1 cellular context compared by ENCODE assay signal in the genomic region with DNA sequence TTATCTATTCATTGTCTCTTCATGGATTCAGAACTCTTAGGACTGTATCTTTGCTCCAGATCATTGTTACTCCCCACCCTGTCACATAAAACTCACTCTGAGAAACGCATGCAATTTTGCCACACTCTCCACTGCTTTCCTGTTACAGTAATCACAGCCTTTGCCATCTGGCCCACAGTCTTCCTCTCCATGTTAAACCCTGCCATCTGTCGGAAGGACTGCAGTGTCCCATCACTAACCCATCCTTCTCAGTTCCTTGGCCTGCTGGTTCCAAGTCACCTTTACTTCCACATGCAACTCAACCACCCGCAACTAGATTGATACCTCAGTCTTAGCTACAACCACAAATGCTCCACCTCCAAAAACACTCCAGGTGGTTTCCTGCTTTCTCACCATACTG.
TF ChIP-seq lines count a peak whose summit lies in the region.

No MANE protein-coding gene starts in this region.

TF ChIP-seq in H1, 55 proteins besides CTCF, POLR2A, EP300 and RAD21:
- TF ChIP-seq, protein P1, sequence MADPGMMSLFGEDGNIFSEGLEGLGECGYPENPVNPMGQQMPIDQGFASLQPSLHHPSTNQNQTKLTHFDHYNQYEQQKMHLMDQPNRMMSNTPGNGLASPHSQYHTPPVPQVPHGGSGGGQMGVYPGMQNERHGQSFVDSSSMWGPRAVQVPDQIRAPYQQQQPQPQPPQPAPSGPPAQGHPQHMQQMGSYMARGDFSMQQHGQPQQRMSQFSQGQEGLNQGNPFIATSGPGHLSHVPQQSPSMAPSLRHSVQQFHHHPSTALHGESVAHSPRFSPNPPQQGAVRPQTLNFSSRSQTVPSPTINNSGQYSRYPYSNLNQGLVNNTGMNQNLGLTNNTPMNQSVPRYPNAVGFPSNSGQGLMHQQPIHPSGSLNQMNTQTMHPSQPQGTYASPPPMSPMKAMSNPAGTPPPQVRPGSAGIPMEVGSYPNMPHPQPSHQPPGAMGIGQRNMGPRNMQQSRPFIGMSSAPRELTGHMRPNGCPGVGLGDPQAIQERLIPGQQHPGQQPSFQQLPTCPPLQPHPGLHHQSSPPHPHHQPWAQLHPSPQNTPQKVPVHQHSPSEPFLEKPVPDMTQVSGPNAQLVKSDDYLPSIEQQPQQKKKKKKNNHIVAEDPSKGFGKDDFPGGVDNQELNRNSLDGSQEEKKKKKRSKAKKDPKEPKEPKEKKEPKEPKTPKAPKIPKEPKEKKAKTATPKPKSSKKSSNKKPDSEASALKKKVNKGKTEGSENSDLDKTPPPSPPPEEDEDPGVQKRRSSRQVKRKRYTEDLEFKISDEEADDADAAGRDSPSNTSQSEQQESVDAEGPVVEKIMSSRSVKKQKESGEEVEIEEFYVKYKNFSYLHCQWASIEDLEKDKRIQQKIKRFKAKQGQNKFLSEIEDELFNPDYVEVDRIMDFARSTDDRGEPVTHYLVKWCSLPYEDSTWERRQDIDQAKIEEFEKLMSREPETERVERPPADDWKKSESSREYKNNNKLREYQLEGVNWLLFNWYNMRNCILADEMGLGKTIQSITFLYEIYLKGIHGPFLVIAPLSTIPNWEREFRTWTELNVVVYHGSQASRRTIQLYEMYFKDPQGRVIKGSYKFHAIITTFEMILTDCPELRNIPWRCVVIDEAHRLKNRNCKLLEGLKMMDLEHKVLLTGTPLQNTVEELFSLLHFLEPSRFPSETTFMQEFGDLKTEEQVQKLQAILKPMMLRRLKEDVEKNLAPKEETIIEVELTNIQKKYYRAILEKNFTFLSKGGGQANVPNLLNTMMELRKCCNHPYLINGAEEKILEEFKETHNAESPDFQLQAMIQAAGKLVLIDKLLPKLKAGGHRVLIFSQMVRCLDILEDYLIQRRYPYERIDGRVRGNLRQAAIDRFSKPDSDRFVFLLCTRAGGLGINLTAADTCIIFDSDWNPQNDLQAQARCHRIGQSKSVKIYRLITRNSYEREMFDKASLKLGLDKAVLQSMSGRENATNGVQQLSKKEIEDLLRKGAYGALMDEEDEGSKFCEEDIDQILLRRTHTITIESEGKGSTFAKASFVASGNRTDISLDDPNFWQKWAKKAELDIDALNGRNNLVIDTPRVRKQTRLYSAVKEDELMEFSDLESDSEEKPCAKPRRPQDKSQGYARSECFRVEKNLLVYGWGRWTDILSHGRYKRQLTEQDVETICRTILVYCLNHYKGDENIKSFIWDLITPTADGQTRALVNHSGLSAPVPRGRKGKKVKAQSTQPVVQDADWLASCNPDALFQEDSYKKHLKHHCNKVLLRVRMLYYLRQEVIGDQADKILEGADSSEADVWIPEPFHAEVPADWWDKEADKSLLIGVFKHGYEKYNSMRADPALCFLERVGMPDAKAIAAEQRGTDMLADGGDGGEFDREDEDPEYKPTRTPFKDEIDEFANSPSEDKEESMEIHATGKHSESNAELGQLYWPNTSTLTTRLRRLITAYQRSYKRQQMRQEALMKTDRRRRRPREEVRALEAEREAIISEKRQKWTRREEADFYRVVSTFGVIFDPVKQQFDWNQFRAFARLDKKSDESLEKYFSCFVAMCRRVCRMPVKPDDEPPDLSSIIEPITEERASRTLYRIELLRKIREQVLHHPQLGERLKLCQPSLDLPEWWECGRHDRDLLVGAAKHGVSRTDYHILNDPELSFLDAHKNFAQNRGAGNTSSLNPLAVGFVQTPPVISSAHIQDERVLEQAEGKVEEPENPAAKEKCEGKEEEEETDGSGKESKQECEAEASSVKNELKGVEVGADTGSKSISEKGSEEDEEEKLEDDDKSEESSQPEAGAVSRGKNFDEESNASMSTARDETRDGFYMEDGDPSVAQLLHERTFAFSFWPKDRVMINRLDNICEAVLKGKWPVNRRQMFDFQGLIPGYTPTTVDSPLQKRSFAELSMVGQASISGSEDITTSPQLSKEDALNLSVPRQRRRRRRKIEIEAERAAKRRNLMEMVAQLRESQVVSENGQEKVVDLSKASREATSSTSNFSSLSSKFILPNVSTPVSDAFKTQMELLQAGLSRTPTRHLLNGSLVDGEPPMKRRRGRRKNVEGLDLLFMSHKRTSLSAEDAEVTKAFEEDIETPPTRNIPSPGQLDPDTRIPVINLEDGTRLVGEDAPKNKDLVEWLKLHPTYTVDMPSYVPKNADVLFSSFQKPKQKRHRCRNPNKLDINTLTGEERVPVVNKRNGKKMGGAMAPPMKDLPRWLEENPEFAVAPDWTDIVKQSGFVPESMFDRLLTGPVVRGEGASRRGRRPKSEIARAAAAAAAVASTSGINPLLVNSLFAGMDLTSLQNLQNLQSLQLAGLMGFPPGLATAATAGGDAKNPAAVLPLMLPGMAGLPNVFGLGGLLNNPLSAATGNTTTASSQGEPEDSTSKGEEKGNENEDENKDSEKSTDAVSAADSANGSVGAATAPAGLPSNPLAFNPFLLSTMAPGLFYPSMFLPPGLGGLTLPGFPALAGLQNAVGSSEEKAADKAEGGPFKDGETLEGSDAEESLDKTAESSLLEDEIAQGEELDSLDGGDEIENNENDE (IDR thresholded peaks at IDR 0.05; ENCODE audit: insufficient replicate concordance, low read length): no peak
- TF ChIP-seq CTBP2 (IDR thresholded peaks at IDR 0.05; ENCODE audit: borderline replicate concordance, insufficient read depth, insufficient read length, low read length) (no peak), CBX5 (IDR thresholded peaks at IDR 0.05; ENCODE audit: low read depth, low read length) (no peak), SP2 (IDR thresholded peaks at IDR 0.05; ENCODE audit: low read length) (no peak), BACH1 (IDR thresholded peaks at IDR 0.05; ENCODE audit: low read length) (no peak), ZNF274 (IDR thresholded peaks at IDR 0.05; ENCODE audit: borderline replicate concordance, extremely low read depth, low read length) (no peak), SP1 (IDR thresholded peaks at IDR 0.05; ENCODE audit: low read depth, low read length) (no peak), FOSL1 (IDR thresholded peaks at IDR 0.05; ENCODE audit: insufficient read depth, low read depth, low read length) (no peak), KDM4A (IDR thresholded peaks at IDR 0.05; ENCODE audit: low read depth, low read length, severe bottlenecking) (no peak), KDM1A (IDR thresholded peaks at IDR 0.05; ENCODE audit: borderline replicate concordance, low read length) (no peak), POU5F1 (IDR thresholded peaks at IDR 0.05; ENCODE audit: low read depth, low read length) (no peak), TAF7 (optimal IDR thresholded peaks at IDR 0.05; ENCODE audit: borderline replicate concordance, low read depth, low read length) (no peak), POLR2AphosphoS5 (IDR thresholded peaks at IDR 0.05; ENCODE audit: low read depth, low read length) (no peak), JUND (IDR thresholded peaks at IDR 0.05; ENCODE audit: low read length) (no peak), NRF1 (IDR thresholded peaks at IDR 0.05; ENCODE audit: low read depth, low read length) (no peak)
- TF ChIP-seq, protein P2, sequence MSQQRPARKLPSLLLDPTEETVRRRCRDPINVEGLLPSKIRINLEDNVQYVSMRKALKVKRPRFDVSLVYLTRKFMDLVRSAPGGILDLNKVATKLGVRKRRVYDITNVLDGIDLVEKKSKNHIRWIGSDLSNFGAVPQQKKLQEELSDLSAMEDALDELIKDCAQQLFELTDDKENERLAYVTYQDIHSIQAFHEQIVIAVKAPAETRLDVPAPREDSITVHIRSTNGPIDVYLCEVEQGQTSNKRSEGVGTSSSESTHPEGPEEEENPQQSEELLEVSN (IDR thresholded peaks at IDR 0.05): no peak
- TF ChIP-seq, protein P3, sequence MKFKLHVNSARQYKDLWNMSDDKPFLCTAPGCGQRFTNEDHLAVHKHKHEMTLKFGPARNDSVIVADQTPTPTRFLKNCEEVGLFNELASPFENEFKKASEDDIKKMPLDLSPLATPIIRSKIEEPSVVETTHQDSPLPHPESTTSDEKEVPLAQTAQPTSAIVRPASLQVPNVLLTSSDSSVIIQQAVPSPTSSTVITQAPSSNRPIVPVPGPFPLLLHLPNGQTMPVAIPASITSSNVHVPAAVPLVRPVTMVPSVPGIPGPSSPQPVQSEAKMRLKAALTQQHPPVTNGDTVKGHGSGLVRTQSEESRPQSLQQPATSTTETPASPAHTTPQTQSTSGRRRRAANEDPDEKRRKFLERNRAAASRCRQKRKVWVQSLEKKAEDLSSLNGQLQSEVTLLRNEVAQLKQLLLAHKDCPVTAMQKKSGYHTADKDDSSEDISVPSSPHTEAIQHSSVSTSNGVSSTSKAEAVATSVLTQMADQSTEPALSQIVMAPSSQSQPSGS (IDR thresholded peaks at IDR 0.05; ENCODE audit: low read length): no peak
- TF ChIP-seq, protein P4, sequence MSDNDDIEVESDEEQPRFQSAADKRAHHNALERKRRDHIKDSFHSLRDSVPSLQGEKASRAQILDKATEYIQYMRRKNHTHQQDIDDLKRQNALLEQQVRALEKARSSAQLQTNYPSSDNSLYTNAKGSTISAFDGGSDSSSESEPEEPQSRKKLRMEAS (IDR thresholded peaks at IDR 0.05): no peak
TF ChIP-seq in H1: peak in this region for 0.
